In genomic region chr6:33789550-33789895, GRCh38 we compare ENCODE assay signal across 8 cellular contexts. TPM values are rescaled to one million over a fixed set of nuclear protein-coding genes. Genes with fewer than 3 reads are reported as not detected.
DNase-seq lines count a peak whose midpoint lies in the region; ATAC-seq, FAIRE-seq and TF ChIP-seq lines count a peak whose summit lies in the region.

No MANE protein-coding gene starts in this region.

- H3K79me2 ChIP-seq in DND-41 (ENCODE audit: insufficient read depth, low read length), result peaks cover 48% of the 10 kb centered on the region

- WGBS in esophagus squamous epithelium, 2 donors, result 84 to 89% methylated on average over 8 to 11 of the region's 11 CpGs
- 93 to 95% (median 93%) methylated on average over 11 of the region's 11 CpGs for WGBS in psoas muscle, 3 donors

- intact Hi-C loops in esophagus squamous epithelium (cut with DNase I), result no loop called here
- intact Hi-C loops in psoas muscle (cut with DNase I), result no loop called here

- TF ChIP-seq POLR2A in esophagus squamous epithelium (IDR thresholded peaks at IDR 0.05), result no peak

- peaks cover 33% of the 10 kb centered on the region for H3K36me3 ChIP-seq in DND-41 (ENCODE audit: insufficient read depth, low read length)
- 0 out of 2 replicates have a peak, but pooled peaks cover 2% of the 10 kb centered on the region for H3K36me3 ChIP-seq in SJCRH30
- H3K36me3 ChIP-seq in esophagus squamous epithelium, result peaks cover 0 to 18% (median under 1%) of the 10 kb centered on the region in 3 donors
- H3K36me3 ChIP-seq in psoas muscle (ENCODE audit: insufficient read depth in 1 of 2, low read depth in 1 of 2), result peaks cover 0 to 10% of the 10 kb centered on the region in 2 donors

- DNase-seq in DND-41 (no peak), SJCRH30 (no peak), esophagus squamous epithelium (lab: John Stamatoyannopoulos, UW) (no peak), psoas muscle (no peak), cerebellum (ENCODE audit: low spot score) (no peak), HTR-8/SVneo (ENCODE audit: insufficient read length, low spot score) (no peak)

- H3K9me3 ChIP-seq in DND-41 (ENCODE audit: insufficient read depth, low read length, severe bottlenecking), result no peaks in the 10 kb centered on the region
- H3K9me3 ChIP-seq in SJCRH30 (replicated peaks), result no peaks in the 10 kb centered on the region
- no peaks in the 10 kb centered on the region for H3K9me3 ChIP-seq in esophagus squamous epithelium
- no peaks in the 10 kb centered on the region for H3K9me3 ChIP-seq in psoas muscle

- H4K20me1 ChIP-seq in DND-41 (ENCODE audit: insufficient read depth, low read length), result peaks cover 36% of the 10 kb centered on the region

- TF ChIP-seq CTCF in DND-41 (IDR thresholded peaks at IDR 0.05; ENCODE audit: borderline replicate concordance, extremely low read depth, low read length, poor library complexity, severe bottlenecking), result no peak
- no peak for TF ChIP-seq CTCF in esophagus squamous epithelium (IDR thresholded peaks at IDR 0.05)
- TF ChIP-seq CTCF in psoas muscle (IDR thresholded peaks at IDR 0.05), result no peak

- H3K4me1 ChIP-seq in DND-41 (ENCODE audit: insufficient read depth, low read length) (peaks cover 35% of the 10 kb centered on the region), SJCRH30 (peaks cover 11% of the 10 kb centered on the region), esophagus squamous epithelium (peaks cover 18 to 44% (median 39%) of the 10 kb centered on the region in 3 donors), psoas muscle (peaks cover 37% of the 10 kb centered on the region)

- no peak for FAIRE-seq in HTR-8/SVneo (lab: Jason Lieb, UNC)

- peak overlapping the region; percentile 85 for H3K4me2 ChIP-seq in DND-41 (ENCODE audit: insufficient read depth, low read length)

- H2AFZ ChIP-seq in DND-41 (ENCODE audit: low read depth, low read length), result peak overlapping the region; percentile 94

- no peak for ATAC-seq in DND-41 (ENCODE audit: insufficient read depth, low read depth)
- peak in 1 of 4 donors; percentile 1 for ATAC-seq in psoas muscle
- no peak for ATAC-seq in GM21423 (IDR thresholded peaks at IDR 0.05; ENCODE audit: unreplicated experiment)
- ATAC-seq in HG02642 (IDR thresholded peaks at IDR 0.05; ENCODE audit: poor library complexity, unreplicated experiment), result no peak

- peak overlapping the region; percentile 96; the same call in 1 of the 2 replicates for H3K9ac ChIP-seq in DND-41 (ENCODE audit: low read depth, low read length)

- H3K27me3 ChIP-seq in DND-41 (ENCODE audit: insufficient read depth, low read length, poor library complexity), result no peaks in the 10 kb centered on the region
- H3K27me3 ChIP-seq in SJCRH30, result peaks cover 7% of the 10 kb centered on the region; the same call in 1 of the 2 replicates
- peaks cover 0 to 16% (median 0%) of the 10 kb centered on the region in 4 donors for H3K27me3 ChIP-seq in esophagus squamous epithelium
- H3K27me3 ChIP-seq in psoas muscle (ENCODE audit: insufficient read depth in 3 of 3, low read length in 2 of 3), result peaks cover 0 to 19% (median 7%) of the 10 kb centered on the region in 3 donors

- H3K27ac ChIP-seq in DND-41 (ENCODE audit: low read length) (peak overlapping the region; percentile 70), SJCRH30 (no peak overlapping the region), esophagus squamous epithelium (peak overlapping the region in 2 of 4 donors; percentile 92 to 99), psoas muscle (peak overlapping the region; percentile 99)

- H3K4me3 ChIP-seq in DND-41 (ENCODE audit: low read depth in 1 of 2, low read length in 2 of 2) (peak overlapping the region in 1 of 2 experiments; percentile 88; a peak in 2 of 4 replicates), SJCRH30 (peak overlapping the region; percentile 92), esophagus squamous epithelium (peak overlapping the region in 3 of 4 donors; percentile 64 to 95 (median 90)), psoas muscle (peak overlapping the region; percentile 92)

RNA-seq across cellular contexts. Expression of gene LEMD2, which starts 0.6 kb away (rescaled TPM):
- total RNA-seq in SJCRH30 (2014; rRNA removed; shearing (Covaris generic)), result 43.9 and 50.1 TPM in 2 replicates
- total RNA-seq in esophagus squamous epithelium (10 to 100 TPM; 37.7 to 47.2 (median 42.3) TPM), psoas muscle (10 to 100 TPM; 21.3 to 38.8 (median 24.5) TPM), cerebellum (37.0 TPM)
- 10 to 100 TPM; 37.3 to 63.3 (median 45.0) TPM for polyA plus RNA-seq in psoas muscle

RNA-seq across cellular contexts. Expression of gene MLN, which starts 14.3 kb away (rescaled TPM):
- not detected in 2 replicates for total RNA-seq in SJCRH30 (2014; rRNA removed; shearing (Covaris generic))
- total RNA-seq in esophagus squamous epithelium, result not detected
- total RNA-seq in psoas muscle, result not detected
- polyA plus RNA-seq in psoas muscle, result not detected
- not detected for total RNA-seq in cerebellum

RNA-seq across cellular contexts. Expression of gene IP6K3, which starts 42.8 kb away (rescaled TPM):
- total RNA-seq in SJCRH30 (2014; rRNA removed; shearing (Covaris generic)), result 10.3 and 11.2 TPM in 2 replicates
- total RNA-seq in esophagus squamous epithelium (1 to 10 TPM in 2 of 4 donors, under 1 TPM in 1, not detected in 1; 0.75 to 5.5 (median 1.7) TPM), psoas muscle (100 to 1,000 TPM; 113 to 363 (median 306) TPM), cerebellum (0.27 TPM)
- polyA plus RNA-seq in psoas muscle, result 100 to 1,000 TPM in 2 of 3 donors, 10 to 100 TPM in 1; 95.7 to 220 (median 175) TPM
